17 cellular contexts compared by ENCODE assay signal in the genomic region with DNA sequence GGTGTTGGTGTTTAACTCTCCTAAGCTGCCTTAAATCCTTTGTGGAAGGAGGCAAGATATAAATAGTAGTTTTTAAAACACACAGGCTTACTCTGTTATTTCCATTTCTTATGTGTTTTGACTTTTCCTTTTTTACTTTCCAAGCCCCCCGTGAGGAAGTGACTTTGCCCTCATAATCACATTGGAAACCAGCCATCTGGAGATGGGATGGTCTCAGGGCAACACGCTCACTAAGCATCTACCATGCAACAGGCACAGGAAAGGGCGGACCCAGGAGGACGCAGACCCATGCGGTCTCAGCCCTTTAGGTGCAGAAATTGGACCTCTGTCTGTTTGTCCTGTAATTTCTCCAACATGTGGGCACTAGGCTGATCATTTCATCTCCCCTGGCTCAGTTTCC.
DNase-seq lines count a peak whose midpoint lies in the region; ATAC-seq and TF ChIP-seq lines count a peak whose summit lies in the region.
"Had no signal": no experiment of that assay in that cellular context is flagged by ENCODE, and none has a peak within 500 bp of the region (broad histone marks: within the 10 kb centered on the region; RNA-seq: fewer than 3 reads in every experiment).

No MANE protein-coding gene starts in this region.

- H3K4me2 ChIP-seq in osteoblast (ENCODE audit: insufficient read depth, low read length): no peak overlapping the region

- DNase-seq in cardiac muscle cell (ENCODE audit: low read depth in 1 of 2, low spot score in 1 of 2) (no peak), Right ventricle myocardium superior (no peak), esophagus squamous epithelium (lab: John Stamatoyannopoulos, UW) (no peak), osteoblast (ENCODE audit: insufficient read length, low spot score, missing footprints) (no peak), type B pancreatic cell (ENCODE audit: extremely low spot score, unreplicated experiment) (no peak), WTC11 (ENCODE audit: low spot score) (no peak)
- no peak for DNase-seq in activated CD8-positive, alpha-beta memory T cell treated with anti-CD3 and anti-CD28 coated beads, Interleukin-2, amount 50 U/mL, for 48 hours
- DNase-seq: activated CD4-positive, CD25-positive, alpha-beta regulatory T cell; activated T-cell treated with anti-CD3 and anti-CD28 coated beads, Interleukin-2, amount 50 U/mL, for 24 hours; cortex of kidney; GOT3; NCI-H1417 treated with DMSO at 0.1 percent for 48 hours; stimulated activated naive B cell treated with anti-CD40 and anti-IgM and Interleukin-4, amounts not matched to agents 10 μg/mL and 1 μg/mL and 100 μg/mL, for 72 hours had no signal

- H3K4me3 Mint-ChIP-seq in type B pancreatic cell (no peak overlapping the region), WTC11 (no peak overlapping the region)
- H3K4me3 Mint-ChIP-seq: activated CD8-positive, alpha-beta T cell treated with anti-CD3 and anti-CD28 coated beads for 36 hours; activated naive CD4-positive, alpha-beta T cell treated with anti-CD3 and anti-CD28 coated beads, Interleukin-2, amount 10 ng/mL, durations not matched to agents 7 days and 5 days; activated T-cell treated with anti-CD3 and anti-CD28 coated beads, Interleukin-2, amount 50 U/mL, for 24 hours; stimulated activated naive B cell treated with anti-CD40 and anti-IgM and Interleukin-4, amounts not matched to agents 10 μg/mL and 1 μg/mL and 100 μg/mL, for 72 hours had no signal

- peaks cover 22% of the 10 kb centered on the region for H3K79me2 ChIP-seq in osteoblast (ENCODE audit: insufficient read depth, low read length)

- no peaks in the 10 kb centered on the region for H3K36me3 ChIP-seq in cardiac muscle cell
- no peaks in the 10 kb centered on the region for H3K36me3 ChIP-seq in esophagus squamous epithelium
- H3K36me3 ChIP-seq in osteoblast (ENCODE audit: insufficient read depth, low read length): no peaks in the 10 kb centered on the region
- H3K36me3 ChIP-seq: SJSA1 had no signal

- 67 to 74% methylated on average over 5 of the region's 5 CpGs for WGBS in esophagus squamous epithelium, 2 donors

- intact Hi-C loops in Right ventricle myocardium superior (cut with DNase I) (loop anchor here (5.0 kb wide), 1 partner anchor 338 kb away; no protein-coding TSS in a partner anchor), esophagus squamous epithelium (cut with DNase I) (loop anchor here (10.0 kb wide), 1 partner anchor 336 kb away; no protein-coding TSS in a partner anchor)

- POLR2A ChIA-PET in WTC11 (lab: Charles Lee): no interaction called here

- H3K4me1 Mint-ChIP-seq in type B pancreatic cell (ENCODE audit: unreplicated experiment): peaks cover 58% of the 10 kb centered on the region
- H3K4me1 Mint-ChIP-seq in WTC11: peaks cover 54% of the 10 kb centered on the region
- H3K4me1 Mint-ChIP-seq: activated naive CD4-positive, alpha-beta T cell treated with anti-CD3 and anti-CD28 coated beads, Interleukin-2, amount 10 ng/mL, durations not matched to agents 7 days and 5 days; stimulated activated naive B cell treated with anti-CD40 and anti-IgM and Interleukin-4, amounts not matched to agents 10 μg/mL and 1 μg/mL and 100 μg/mL, for 72 hours had no signal

- no peak overlapping the region for H2AFZ ChIP-seq in osteoblast (ENCODE audit: low read length)

- CTCF ChIA-PET in WTC11 (lab: Charles Lee): interaction anchor here (1.0 to 2.1 kb wide), 17 partner anchors 12 to 364 kb away, joined by 3 to 29 read pairs (median 3); no protein-coding TSS in a partner anchor

- TF ChIP-seq CTCF in cardiac muscle cell (IDR thresholded peaks at IDR 0.05; ENCODE audit: low read depth, low read length): no peak
- no peak for TF ChIP-seq CTCF in esophagus squamous epithelium (IDR thresholded peaks at IDR 0.05)
- TF ChIP-seq CTCF in osteoblast (IDR thresholded peaks at IDR 0.05; ENCODE audit: extremely low read depth, low read depth, low read length): no peak
- TF ChIP-seq CTCF in type B pancreatic cell (conservative IDR thresholded peaks at IDR 0.05): no peak
- no peak for TF ChIP-seq CTCF in WTC11 (IDR thresholded peaks at IDR 0.05)

- no peaks in the 10 kb centered on the region for H4K20me1 ChIP-seq in osteoblast (ENCODE audit: insufficient read depth, low read length)

- H3K27ac ChIP-seq in cardiac muscle cell (peak overlapping the region; percentile 60), esophagus squamous epithelium (peak overlapping the region in 3 of 4 donors; percentile 56 to 81 (median 72)), osteoblast (ENCODE audit: low read depth, low read length) (peak overlapping the region; percentile 2)
- H3K27ac ChIP-seq: SJSA1 had no signal

- H3K4me1 ChIP-seq in cardiac muscle cell (ENCODE audit: low read depth): peaks cover 45% of the 10 kb centered on the region
- H3K4me1 ChIP-seq in esophagus squamous epithelium: peaks cover 0 to 63% (median 6%) of the 10 kb centered on the region in 3 donors
- H3K4me1 ChIP-seq in osteoblast (ENCODE audit: insufficient read depth, low read length): peaks cover 17% of the 10 kb centered on the region
- H3K4me1 ChIP-seq: SJSA1 had no signal

- H3K36me3 Mint-ChIP-seq in type B pancreatic cell: no peaks in the 10 kb centered on the region
- H3K36me3 Mint-ChIP-seq in WTC11: no peaks in the 10 kb centered on the region
- H3K36me3 Mint-ChIP-seq: activated naive CD4-positive, alpha-beta T cell treated with anti-CD3 and anti-CD28 coated beads, Interleukin-2, amount 10 ng/mL, durations not matched to agents 7 days and 5 days; stimulated activated naive B cell treated with anti-CD40 and anti-IgM and Interleukin-4, amounts not matched to agents 10 μg/mL and 1 μg/mL and 100 μg/mL, for 72 hours had no signal

- H3K9me3 Mint-ChIP-seq in type B pancreatic cell: no peaks in the 10 kb centered on the region
- no peaks in the 10 kb centered on the region for H3K9me3 Mint-ChIP-seq in WTC11
- H3K9me3 Mint-ChIP-seq: activated CD8-positive, alpha-beta T cell treated with anti-CD3 and anti-CD28 coated beads for 36 hours; activated naive CD4-positive, alpha-beta T cell treated with anti-CD3 and anti-CD28 coated beads, Interleukin-2, amount 10 ng/mL, durations not matched to agents 7 days and 5 days; activated T-cell treated with anti-CD3 and anti-CD28 coated beads, Interleukin-2, amount 50 U/mL, for 24 hours; stimulated activated naive B cell treated with anti-CD40 and anti-IgM and Interleukin-4, amounts not matched to agents 10 μg/mL and 1 μg/mL and 100 μg/mL, for 72 hours had no signal

- H3K27ac Mint-ChIP-seq in type B pancreatic cell: peak overlapping the region; percentile 76
- H3K27ac Mint-ChIP-seq in WTC11: no peak overlapping the region
- H3K27ac Mint-ChIP-seq: activated CD8-positive, alpha-beta T cell treated with anti-CD3 and anti-CD28 coated beads for 36 hours; activated naive CD4-positive, alpha-beta T cell treated with anti-CD3 and anti-CD28 coated beads, Interleukin-2, amount 10 ng/mL, durations not matched to agents 7 days and 5 days; activated T-cell treated with anti-CD3 and anti-CD28 coated beads, Interleukin-2, amount 50 U/mL, for 24 hours; stimulated activated naive B cell treated with anti-CD40 and anti-IgM and Interleukin-4, amounts not matched to agents 10 μg/mL and 1 μg/mL and 100 μg/mL, for 72 hours had no signal

- ATAC-seq in Right ventricle myocardium superior (ENCODE audit: poor library complexity) (no peak), HG02642 (IDR thresholded peaks at IDR 0.05; ENCODE audit: poor library complexity, unreplicated experiment) (no peak), WTC11 (no peak)

- H3K4me3 ChIP-seq in cardiac muscle cell (no peak overlapping the region), esophagus squamous epithelium (no peak overlapping the region), osteoblast (ENCODE audit: insufficient read depth, low read length) (no peak overlapping the region)
- H3K4me3 ChIP-seq: SJSA1 had no signal

- H3K27me3 Mint-ChIP-seq in type B pancreatic cell (peaks cover 4% of the 10 kb centered on the region), WTC11 (ENCODE audit: low read depth) (peaks cover 34% of the 10 kb centered on the region)
- H3K27me3 Mint-ChIP-seq: activated CD8-positive, alpha-beta T cell treated with anti-CD3 and anti-CD28 coated beads for 36 hours; activated naive CD4-positive, alpha-beta T cell treated with anti-CD3 and anti-CD28 coated beads, Interleukin-2, amount 10 ng/mL, durations not matched to agents 7 days and 5 days had no signal

- H3K9me3 ChIP-seq in cardiac muscle cell (ENCODE audit: low read depth) (no peaks in the 10 kb centered on the region), esophagus squamous epithelium (no peaks in the 10 kb centered on the region), osteoblast (ENCODE audit: low read depth, low read length) (no peaks in the 10 kb centered on the region)
- H3K9me3 ChIP-seq: SJSA1 had no signal

- no peak for TF ChIP-seq POLR2A in esophagus squamous epithelium (IDR thresholded peaks at IDR 0.05)

- H3K27me3 ChIP-seq in cardiac muscle cell (no peaks in the 10 kb centered on the region), esophagus squamous epithelium (no peaks in the 10 kb centered on the region), osteoblast (ENCODE audit: insufficient read depth, low read length) (no peaks in the 10 kb centered on the region)
- H3K27me3 ChIP-seq: SJSA1 had no signal

TF ChIP-seq in WTC11, 78 proteins besides CTCF, POLR2A, EP300 and RAD21:
- TF ChIP-seq ZNF416 (CRISPR knock-in tag; IDR thresholded peaks at IDR 0.05) (no peak), ZNF423 (CRISPR knock-in tag; IDR thresholded peaks at IDR 0.05) (no peak), SOX15 (CRISPR knock-in tag; IDR thresholded peaks at IDR 0.05) (no peak), MXD4 (CRISPR knock-in tag; IDR thresholded peaks at IDR 0.05; ENCODE audit: borderline replicate concordance) (no peak)

Comparison
In these comparisons a context has a peak if more than half of its experiments do, and no peak if none do; other contexts are left out.
1. H3K27ac ChIP-seq: peak in every context shown above with its lines; median percentile 72 in esophagus squamous epithelium; 60 in cardiac muscle cell; 2 in osteoblast.